In genomic region chr14:93246534-93246933, GRCh38 we compare ENCODE assay signal across 29 cellular contexts.
"Had no signal": no experiment of that assay in that cellular context is flagged by ENCODE, and none has a peak within 500 bp of the region (broad histone marks: within the 10 kb centered on the region; RNA-seq: fewer than 3 reads in every experiment).

No MANE protein-coding gene starts in this region.

- ATAC-seq: left colon; left lung; lower lobe of right lung; naive thymus-derived CD8-positive, alpha-beta T cell; psoas muscle; stimulated activated effector memory CD8-positive, alpha-beta T cell treated with anti-CD3 and anti-CD28 coated beads, Interleukin-12 subunit alpha, Interleukin-12 subunit beta, amount 100 ng/mL, for 72 hours; upper lobe of right lung had no signal

- H3K27me3 ChIP-seq: left lung, neural progenitor cell, neutrophil, right lobe of liver, spleen, suprapubic skin, tibial artery, upper lobe of right lung had no signal

- H3K4me1 ChIP-seq: left lung, lower lobe of right lung, neural progenitor cell, parathyroid adenoma, psoas muscle, right lobe of liver, suprapubic skin, tibial artery, upper lobe of right lung had no signal

- FAIRE-seq: islet of Langerhans, kidney, small intestine, urothelium cell line had no signal

- H3K27ac ChIP-seq: left lung, lower lobe of right lung, neural progenitor cell, neutrophil, parathyroid adenoma, psoas muscle, right lobe of liver, spleen, suprapubic skin, thoracic aorta, tibial artery, upper lobe of right lung had no signal

- H3K9ac ChIP-seq: neural progenitor cell, parathyroid adenoma had no signal

- H3K9me3 Mint-ChIP-seq: immature natural killer cell; naive thymus-derived CD8-positive, alpha-beta T cell; nephron progenitor cell; neural progenitor cell; stimulated activated effector memory CD8-positive, alpha-beta T cell treated with anti-CD3 and anti-CD28 coated beads, Interleukin-12 subunit alpha, Interleukin-12 subunit beta, amount 100 ng/mL, for 72 hours; stimulated activated naive CD8-positive, alpha-beta T cell treated with anti-CD3 and anti-CD28 coated beads, Interleukin-15, Interleukin-2, amounts not matched to agents 100 ng/mL and 50 ng/mL, for 24 hours had no signal

- DNase-seq: hypothalamus; immature natural killer cell; kidney; left colon; left lung; lower lobe of right lung; mammary epithelial cell; mesenchymal stem cell; naive thymus-derived CD8-positive, alpha-beta T cell; nephron progenitor cell; occipital lobe; psoas muscle; right lobe of liver; spleen; stimulated activated CD4-positive, alpha-beta T cell treated with anti-CD3 and anti-CD28 coated beads, Interleukin-4, amount 100 ng/mL, for 24 hours; stimulated activated naive CD4-positive, alpha-beta T cell; tibial artery; trophoblast cell; upper lobe of right lung had no signal

- H3K27me3 Mint-ChIP-seq: naive thymus-derived CD8-positive, alpha-beta T cell; stimulated activated naive CD8-positive, alpha-beta T cell treated with anti-CD3 and anti-CD28 coated beads, Interleukin-15, Interleukin-2, amounts not matched to agents 100 ng/mL and 50 ng/mL, for 24 hours had no signal

- H3K4me3 Mint-ChIP-seq: immature natural killer cell; naive thymus-derived CD8-positive, alpha-beta T cell; nephron progenitor cell; neural progenitor cell; stimulated activated effector memory CD8-positive, alpha-beta T cell treated with anti-CD3 and anti-CD28 coated beads, Interleukin-12 subunit alpha, Interleukin-12 subunit beta, amount 100 ng/mL, for 72 hours; stimulated activated naive CD8-positive, alpha-beta T cell treated with anti-CD3 and anti-CD28 coated beads, Interleukin-15, Interleukin-2, amounts not matched to agents 100 ng/mL and 50 ng/mL, for 24 hours had no signal

- H3K4me1 Mint-ChIP-seq: immature natural killer cell; naive thymus-derived CD8-positive, alpha-beta T cell; nephron progenitor cell; neural progenitor cell had no signal

- H3K9me3 ChIP-seq: left lung, lower lobe of right lung, neutrophil, psoas muscle, right lobe of liver, spleen, suprapubic skin, thoracic aorta, tibial artery, upper lobe of right lung had no signal

- H3K4me3 ChIP-seq: left lung, lower lobe of right lung, neural progenitor cell, psoas muscle, right lobe of liver, spleen, suprapubic skin, thoracic aorta, tibial artery, upper lobe of right lung had no signal

- H3K27ac Mint-ChIP-seq: immature natural killer cell; nephron progenitor cell; neural progenitor cell; stimulated activated naive CD8-positive, alpha-beta T cell treated with anti-CD3 and anti-CD28 coated beads, Interleukin-15, Interleukin-2, amounts not matched to agents 100 ng/mL and 50 ng/mL, for 24 hours had no signal
